In the genomic region with DNA sequence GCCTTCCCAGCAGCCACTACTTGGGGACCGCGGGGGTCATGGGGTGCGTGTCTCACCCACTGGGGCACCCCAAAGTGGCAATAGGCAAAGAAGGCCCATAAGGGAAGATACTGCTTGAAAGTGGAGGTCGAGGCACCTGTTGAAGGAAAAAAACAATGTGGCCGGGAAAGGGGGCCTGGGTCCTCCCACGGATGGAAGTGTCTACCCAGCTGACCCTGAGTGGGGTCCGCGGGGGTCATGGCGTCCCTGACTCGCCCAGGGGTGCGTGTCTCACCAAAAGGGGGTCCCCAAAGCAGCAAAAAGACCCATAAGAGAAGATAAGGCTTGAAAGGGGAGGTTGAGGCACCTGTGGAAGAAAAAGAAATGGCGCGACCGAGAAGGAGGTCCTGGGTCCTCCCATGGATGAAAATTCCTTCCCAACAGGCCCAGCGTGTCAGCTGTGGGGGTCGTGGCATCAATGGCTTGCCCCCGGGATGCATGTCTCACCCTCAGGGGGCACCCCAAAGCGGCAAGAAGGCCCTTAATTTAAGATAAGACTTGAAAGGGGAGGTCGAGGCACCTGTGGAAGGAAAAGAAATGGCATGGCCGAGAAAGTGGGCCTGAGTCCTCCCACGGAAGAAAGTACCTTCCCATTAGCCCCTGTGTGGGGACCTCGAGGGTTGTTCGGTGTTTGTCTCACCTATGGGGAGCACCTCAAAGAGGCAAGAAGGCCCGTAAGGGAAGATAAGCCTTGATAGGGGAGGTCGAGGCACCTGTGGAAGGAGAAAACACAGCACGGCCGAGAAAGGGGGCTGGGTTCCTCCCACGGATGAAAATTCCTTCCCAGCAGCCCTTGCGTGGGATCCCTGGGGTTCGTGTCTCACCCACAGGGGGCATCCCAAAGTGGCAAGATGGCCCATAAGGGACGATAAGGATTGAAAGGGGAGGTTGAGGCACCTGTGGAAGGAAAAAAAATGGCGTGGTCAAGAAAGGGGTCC, we compare ENCODE assay signal across 15 cellular contexts.
"Had no signal": no experiment of that assay in that cellular context is flagged by ENCODE, and none has a peak within 500 bp of the region (broad histone marks: within the 10 kb centered on the region; RNA-seq: fewer than 3 reads in every experiment).

No MANE protein-coding gene starts in this region.

- H3K4me1 ChIP-seq: prostate gland had no signal

- H3K36me3 ChIP-seq: brain microvascular endothelial cell, prostate gland had no signal

- H3K4me3 ChIP-seq: prostate gland had no signal

- DNase-seq: activated CD4-positive, alpha-beta T cell treated with anti-CD3 and anti-CD28 coated beads, Interleukin-2, amount 50 U/mL, for 4 hours; amygdala; brain microvascular endothelial cell; cerebellar nuclear complex; glutamatergic neuron; midbrain; stimulated activated CD4-positive, alpha-beta T cell treated with anti-CD3 and anti-CD28 coated beads, Interleukin-2, amount 100 ng/mL, for 48 hours; stimulated activated naive CD4-positive, alpha-beta T cell treated with Interleukin-2 at 50 U/mL for 16 hours; T-helper 2 cell had no signal

- ATAC-seq: activated CD4-positive, CD25-positive, alpha-beta regulatory T cell treated with anti-CD3 and anti-CD28 coated beads, Interleukin-2, amount 50 U/mL, for 24 hours; activated T-helper 17 cell treated with anti-CD3 and anti-CD28 coated beads, Interleukin-2, amount 50 U/mL, for 72 hours; esophagus mucosa had no signal

- H3K27ac Mint-ChIP-seq: activated naive CD8-positive, alpha-beta T cell; activated T-helper 17 cell treated with anti-CD3 and anti-CD28 coated beads, Interleukin-2, amount 50 U/mL, for 72 hours; type B pancreatic cell had no signal

- H3K27me3 Mint-ChIP-seq: activated naive CD8-positive, alpha-beta T cell; activated T-helper 17 cell treated with anti-CD3 and anti-CD28 coated beads, Interleukin-2, amount 50 U/mL, for 72 hours; type B pancreatic cell had no signal

- H3K4me1 Mint-ChIP-seq: activated T-helper 17 cell treated with anti-CD3 and anti-CD28 coated beads, Interleukin-2, amount 50 U/mL, for 72 hours had no signal

- H3K9me3 ChIP-seq: prostate gland had no signal

- H3K36me3 Mint-ChIP-seq: type B pancreatic cell had no signal

- H3K27me3 ChIP-seq: brain microvascular endothelial cell had no signal

- H3K4me3 Mint-ChIP-seq: activated naive CD8-positive, alpha-beta T cell; activated T-helper 17 cell treated with anti-CD3 and anti-CD28 coated beads, Interleukin-2, amount 50 U/mL, for 72 hours; type B pancreatic cell had no signal

- H3K27ac ChIP-seq: brain microvascular endothelial cell, prostate gland had no signal
